In genomic region chr11:45804806-45805304, GRCh38 we compare ENCODE assay signal across 8 cellular contexts. TPM values are rescaled to one million over a fixed set of nuclear protein-coding genes. Genes with fewer than 3 reads are reported as not detected.
DNase-seq lines count a peak whose midpoint lies in the region; ATAC-seq and TF ChIP-seq lines count a peak whose summit lies in the region.

Gene SLC35C1, plus strand, starts transcription at chr11:45805149. Its CDS starts 653 bp downstream, at chr11:45805802.

- H3K36me3 ChIP-seq in IMR-90 (ENCODE audit: control insufficient read depth, insufficient read depth, low read length) (peaks cover 15% of the 10 kb centered on the region), PC-3 (ENCODE audit: low read depth, low read length) (0 out of 2 replicates have a peak, but pooled peaks cover 4% of the 10 kb centered on the region), muscle layer of colon (ENCODE audit: insufficient read depth, low read length) (no peaks in the 10 kb centered on the region)

- TF ChIP-seq CTCF in IMR-90 (conservative IDR thresholded peaks at IDR 0.05; ENCODE audit: low read depth, low read length) (peak; percentile 14; the same call in 1 of the 2 replicates), PC-3 (conservative IDR thresholded peaks at IDR 0.05; ENCODE audit: low read depth, low read length) (no peak), epithelial cell of proximal tubule (conservative IDR thresholded peaks at IDR 0.05; ENCODE audit: low read depth, low read length) (no peak)

- H3K4me3 ChIP-seq in IMR-90 (ENCODE audit: insufficient read depth, low read depth, low read length) (peak within 1 kb of the TSS; percentile 87), PC-3 (ENCODE audit: low read length) (peak within 1 kb of the TSS; percentile 91), epithelial cell of proximal tubule (ENCODE audit: low read depth, low read length) (peak within 1 kb of the TSS; percentile 84), muscle layer of colon (ENCODE audit: low read depth in 1 of 2, low read length in 2 of 2) (peak within 1 kb of the TSS; percentile 94 to 98)

- H3K4me2 ChIP-seq in IMR-90 (ENCODE audit: low read depth, low read length) (peak within 1 kb of the TSS; percentile 96), PC-3 (ENCODE audit: low read length) (peak within 1 kb of the TSS; percentile 98)

- intact Hi-C loops in IMR-90 (cut with micrococcal nuclease) (no loop called here), PC-3 (cut with micrococcal nuclease) (loop anchor here (2.0 kb wide), 1 partner anchor 38 kb away; no protein-coding TSS in a partner anchor)

- peak within 1 kb of the TSS; percentile 95 for H3K14ac ChIP-seq in IMR-90 (replicated peaks; ENCODE audit: low read depth, low read length)

- H3K9ac ChIP-seq in IMR-90 (ENCODE audit: low read depth, low read length) (peak within 1 kb of the TSS; percentile 96), PC-3 (ENCODE audit: low read length) (peak within 1 kb of the TSS; percentile 68), muscle layer of colon (ENCODE audit: low read length) (peak within 1 kb of the TSS; percentile 80)

- POLR2A ChIA-PET in IMR-90 (lab: Charles Lee; ENCODE audit: unreplicated experiment), result interaction anchor here (0.5 to 0.6 kb wide), 2 partner anchors 60 to 470 kb away, joined by 3 read pairs; no protein-coding TSS in a partner anchor
- POLR2A ChIA-PET in PC-3 (lab: Charles Lee; ENCODE audit: unreplicated experiment), result no interaction called here

- peak within 1 kb of the TSS; percentile 92 for H2AK5ac ChIP-seq in IMR-90 (ENCODE audit: low read depth, low read length)

- TF ChIP-seq POLR2A in IMR-90 (IDR thresholded peaks at IDR 0.05; ENCODE audit: low read depth, low read length), result peak; percentile 91

- no peaks in the 10 kb centered on the region for H3F3A ChIP-seq in PC-3 (ENCODE audit: low read length, unreplicated experiment)

- no peaks in the 10 kb centered on the region; the same call in 1 of the 2 replicates for H3K27me3 ChIP-seq in IMR-90 (ENCODE audit: control insufficient read depth, insufficient read depth, low read length)
- H3K27me3 ChIP-seq in PC-3 (ENCODE audit: low read length), result no peaks in the 10 kb centered on the region
- no peaks in the 10 kb centered on the region for H3K27me3 ChIP-seq in muscle layer of colon (ENCODE audit: control insufficient read depth in 1 of 2, insufficient read depth in 2 of 2, low read length in 2 of 2)

- peak within 1 kb of the TSS; percentile 85 to 97 for H4K8ac ChIP-seq in IMR-90 (ENCODE audit: low read depth in 2 of 2, low read length in 2 of 2)

- H3K9me3 ChIP-seq in IMR-90 (ENCODE audit: control insufficient read depth, insufficient read depth, low read length) (no peaks in the 10 kb centered on the region), PC-3 (ENCODE audit: low read length) (no peaks in the 10 kb centered on the region), muscle layer of colon (ENCODE audit: low read length) (no peaks in the 10 kb centered on the region)

- in situ Hi-C loops in IMR-90 (cut with MboI; ENCODE audit: low sequenced_read_pairs), result loop anchor here (25.0 kb wide), 1 partner anchor 1243 kb away; the partner anchor contains the start of gene CD82

- H4K91ac ChIP-seq in IMR-90 (ENCODE audit: insufficient read depth, low read depth, low read length), result peak within 1 kb of the TSS; percentile 95

- H3K9me2 ChIP-seq in PC-3 (replicated peaks; ENCODE audit: low read length), result no peaks in the 10 kb centered on the region

- H3K18ac ChIP-seq in IMR-90 (ENCODE audit: low read depth, low read length), result peak within 1 kb of the TSS; percentile 75

- 0% methylated on average over 15 of the region's 45 CpGs; no CpG with 5 or more reads in 1 of the 2 experiments for WGBS in IMR-90 (ENCODE audit: extremely low coverage in 2 of 2, insufficient read length in 1 of 2), 2 experiments

- peaks cover 23% of the 10 kb centered on the region for H4K20me1 ChIP-seq in IMR-90 (ENCODE audit: insufficient read depth, low read length)
- peaks cover 3% of the 10 kb centered on the region; the same call in 1 of the 2 replicates for H4K20me1 ChIP-seq in PC-3 (ENCODE audit: low read length)

- peak within 1 kb of the TSS; percentile 94 for H3K4ac ChIP-seq in IMR-90 (ENCODE audit: low read depth, low read length)

- H3K4me1 ChIP-seq in IMR-90 (ENCODE audit: control insufficient read depth, insufficient read depth, low read length) (peaks cover 20% of the 10 kb centered on the region), PC-3 (ENCODE audit: insufficient read depth, low read length) (peaks cover 26% of the 10 kb centered on the region), muscle layer of colon (ENCODE audit: insufficient read depth, low read length) (peaks cover 25% of the 10 kb centered on the region)

- H3K79me1 ChIP-seq in IMR-90 (ENCODE audit: low read depth in 1 of 2, low read length in 2 of 2), result peaks cover 34 to 43% of the 10 kb centered on the region in 2 experiments

- peaks cover 24% of the 10 kb centered on the region for H3K9me1 ChIP-seq in IMR-90 (ENCODE audit: insufficient read depth, low read length)

- peak; percentile 93 for ATAC-seq in GM21528 (IDR thresholded peaks at IDR 0.05; ENCODE audit: low FRiP score, unreplicated experiment)
- ATAC-seq in IMR-90 (ENCODE audit: low read depth), result peak; percentile 93
- ATAC-seq in PC-3, result peak; percentile 91

- H3K27ac ChIP-seq in IMR-90 (ENCODE audit: insufficient read depth, low read length), result peak within 1 kb of the TSS; percentile 91
- H3K27ac ChIP-seq in PC-3 (ENCODE audit: low read length), result peak within 1 kb of the TSS; percentile 20; the same call in 1 of the 2 replicates
- H3K27ac ChIP-seq in muscle layer of colon (ENCODE audit: low read depth, low read length), result peak within 1 kb of the TSS; percentile 92

- peak within 1 kb of the TSS; percentile 25; the same call in 1 of the 3 replicates for H2BK15ac ChIP-seq in IMR-90 (ENCODE audit: low read depth, low read length)

- H2AFZ ChIP-seq in IMR-90 (replicated peaks; ENCODE audit: low read length, poor library complexity), result peak within 1 kb of the TSS; percentile 89
- peak within 1 kb of the TSS; percentile 97 for H2AFZ ChIP-seq in PC-3 (ENCODE audit: low read length)

- dilution Hi-C loops in IMR-90 (cut with HindIII; ENCODE audit: low sequenced_read_pairs, unreplicated experiment), result no loop called here

- H4K5ac ChIP-seq in IMR-90 (ENCODE audit: low read depth, low read length), result peak within 1 kb of the TSS; percentile 90

- no TSS peak for BruUV-seq in IMR-90 (replicated peaks; lab: Mats Ljungman, UMichigan)
- no TSS peak for BruUV-seq in PC-3 (replicated peaks; lab: Mats Ljungman, UMichigan)

- H3K56ac ChIP-seq in IMR-90 (ENCODE audit: extremely low read depth, insufficient read depth, low read length), result peak within 1 kb of the TSS; percentile 79

- H2BK20ac ChIP-seq in IMR-90 (ENCODE audit: low read depth, low read length), result no peak within 1 kb of the TSS

- H2AK9ac ChIP-seq in IMR-90 (replicated peaks; ENCODE audit: low read depth, low read length, poor library complexity), result peak within 1 kb of the TSS; percentile 97

- peak within 1 kb of the TSS; percentile 85 for H2BK5ac ChIP-seq in IMR-90 (ENCODE audit: low read depth, low read length, poor library complexity, severe bottlenecking)

- CTCF ChIA-PET in IMR-90 (lab: Yijun Ruan, JAX) (interaction anchor here (1.1 kb wide), 1 partner anchor 33 kb away, joined by 4 read pairs; no protein-coding TSS in a partner anchor), PC-3 (lab: Charles Lee) (interaction anchor here (1.1 kb wide), 1 partner anchor 33 kb away, joined by 4 read pairs; no protein-coding TSS in a partner anchor)

- H3K23ac ChIP-seq in IMR-90 (ENCODE audit: low read depth, low read length), result peak within 1 kb of the TSS; percentile 77

- H2BK120ac ChIP-seq in IMR-90 (ENCODE audit: low read depth, low read length), result peak within 1 kb of the TSS; percentile 33

- no peak for TF ChIP-seq RAD21 in IMR-90 (IDR thresholded peaks at IDR 0.05; ENCODE audit: low read length)

- DNase-seq in DMS153 (lab: John Stamatoyannopoulos, UW), result peak; percentile 90
- peak; percentile 90 for DNase-seq in IMR-90
- peak; percentile 92 for DNase-seq in PC-3
- peak; percentile 97 for DNase-seq in activated T-cell treated with anti-CD3 and anti-CD28 coated beads, Interleukin-2, amount 50 U/mL, for 1 hour
- DNase-seq in epithelial cell of proximal tubule (ENCODE audit: low read depth), result no peak
- peak; percentile 90 for DNase-seq in stimulated activated CD8-positive, alpha-beta memory T cell treated with anti-CD3 and anti-CD28 coated beads, Interleukin-7, amount 100 ng/mL, for 24 hours (ENCODE audit: low read depth)

- H3K79me2 ChIP-seq in PC-3 (ENCODE audit: low read length), result peaks cover 28% of the 10 kb centered on the region

TF ChIP-seq in IMR-90, 13 proteins besides CTCF, POLR2A, EP300 and RAD21:
- no peak for TF ChIP-seq CHD1 (IDR thresholded peaks at IDR 0.05; ENCODE audit: low read depth, low read length)
- peak; percentile 89 for TF ChIP-seq MXI1 (IDR thresholded peaks at IDR 0.05; ENCODE audit: borderline replicate concordance, low read depth, low read length)
- TF ChIP-seq RCOR1 (IDR thresholded peaks at IDR 0.05; ENCODE audit: insufficient replicate concordance, low read length), result no peak
- TF ChIP-seq MAZ (IDR thresholded peaks at IDR 0.05; ENCODE audit: borderline replicate concordance, low read depth, low read length), result peak; percentile 68
- TF ChIP-seq BHLHE40 (IDR thresholded peaks at IDR 0.05; ENCODE audit: low read depth, low read length), result no peak; the same call in 1 of the 2 replicates
- peak; percentile 92 for TF ChIP-seq USF2 (IDR thresholded peaks at IDR 0.05; ENCODE audit: low read depth, low read length)

RNA-seq across cellular contexts. Expression of gene SLC35C1, which starts in this region (rescaled TPM):
- total RNA-seq in IMR-90 (2012; rRNA removed) (3.1 and 4.3 TPM in 2 replicates), PC-3 (2014; rRNA removed) (9.5 and 13.5 TPM in 2 replicates), epithelial cell of proximal tubule (15.1 and 17.9 TPM in 2 replicates)
- 26.7 and 27.1 TPM in 2 replicates for polyA plus RNA-seq in IMR-90 (2012; rRNA removed)
- 7.0 and 23.7 TPM in 2 replicates for polyA plus RNA-seq in IMR-90 (2012; cell fraction: cytosol; rRNA removed)
- polyA plus RNA-seq in IMR-90 (2012; cell fraction: nucleus; rRNA removed; ENCODE audit: low replicate concordance), result 3.3 and 12.5 TPM in 2 replicates

Comparison
In these comparisons a context has a peak if more than half of its experiments do, and no peak if none do; other contexts are left out.
1. H3K27ac ChIP-seq: peak in every context shown above with its lines; median percentile 92 in muscle layer of colon; 91 in IMR-90; 20 in PC-3.